ENCODE assay signal across 14 cellular contexts in genomic region chr7:37445064-37445723, GRCh38. TPM values are rescaled to one million over a fixed set of nuclear protein-coding genes. Genes with fewer than 3 reads are reported as not detected.
DNase-seq lines count a peak whose midpoint lies in the region; ATAC-seq and TF ChIP-seq lines count a peak whose summit lies in the region.
"Had no signal": no experiment of that assay in that cellular context is flagged by ENCODE, and none has a peak within 500 bp of the region (broad histone marks: within the 10 kb centered on the region; RNA-seq: fewer than 3 reads in every experiment).

No MANE protein-coding gene starts in this region.

- no peak for DNase-seq in activated CD8-positive, alpha-beta T cell treated with anti-CD3 and anti-CD28 coated beads for 36 hours
- no peak for DNase-seq in activated CD8-positive, alpha-beta T cell treated with anti-CD3 and anti-CD28 coated beads, Interleukin-2, amount 10 ng/mL, durations not matched to agents 7 days and 5 days
- DNase-seq in NOMO-1 treated with DMSO at 0.1 percent for 48 hours (lab: John Stamatoyannopoulos, UW; ENCODE audit: unreplicated experiment), result peak; percentile 89
- DNase-seq in endodermal cell, result no peak
- no peak for DNase-seq in spleen
- DNase-seq in NCI-H446 treated with DMSO at 0.1 percent for 48 hours (lab: John Stamatoyannopoulos, UW), result no peak
- DNase-seq in left colon, result no peak
- no peak for DNase-seq in OCI-LY7 (ENCODE audit: low spot score)
- DNase-seq: cortex of kidney, DMS 273 treated with DMSO at 0.1 percent for 48 hours, Karpas-422, NCI-H1930, NCI-H748 treated with DMSO at 0.1 percent for 48 hours had no signal

- intact Hi-C loops in activated CD8-positive, alpha-beta T cell treated with anti-CD3 and anti-CD28 coated beads for 36 hours (cut with micrococcal nuclease), result loop anchor here (5.0 to 10.0 kb wide), 4 partner anchors 33 to 210 kb away; no protein-coding TSS in a partner anchor
- intact Hi-C loops in spleen (cut with DNase I; ENCODE audit: low total_unique reads) (no loop called here), left colon (cut with DNase I, micrococcal nuclease) (no loop called here), OCI-LY7 (cut with micrococcal nuclease; ENCODE audit: unreplicated experiment) (no loop called here)

- peaks cover 27% of the 10 kb centered on the region for H3K36me3 ChIP-seq in endodermal cell (ENCODE audit: control insufficient read depth, insufficient read depth, low read length)
- peaks cover 0 to 17% (median 4%) of the 10 kb centered on the region in 6 donors for H3K36me3 ChIP-seq in spleen
- H3K36me3 ChIP-seq in OCI-LY7 (ENCODE audit: insufficient read depth, low read length), result no peaks in the 10 kb centered on the region

- H3K4me2 ChIP-seq in OCI-LY7 (ENCODE audit: low read length), result no peak overlapping the region

- TF ChIP-seq CTCF in activated CD8-positive, alpha-beta T cell treated with anti-CD3 and anti-CD28 coated beads for 36 hours (IDR thresholded peaks at IDR 0.05), result no peak
- TF ChIP-seq CTCF in endodermal cell (conservative IDR thresholded peaks at IDR 0.05) (no peak), spleen (IDR thresholded peaks at IDR 0.05 in 8 of 11, conservative IDR thresholded peaks at IDR 0.05 in 3 of 11) (no peak), OCI-LY7 (conservative IDR thresholded peaks at IDR 0.05; ENCODE audit: low read length) (no peak)

- H3K9me2 ChIP-seq in OCI-LY7 (ENCODE audit: insufficient read depth, low read length), result no peaks in the 10 kb centered on the region

- peaks cover 20% of the 10 kb centered on the region for H3K36me3 Mint-ChIP-seq in activated CD8-positive, alpha-beta T cell treated with anti-CD3 and anti-CD28 coated beads for 36 hours (ENCODE audit: low read depth)
- peaks cover 5% of the 10 kb centered on the region for H3K36me3 Mint-ChIP-seq in activated CD8-positive, alpha-beta T cell treated with anti-CD3 and anti-CD28 coated beads, Interleukin-2, amount 10 ng/mL, durations not matched to agents 7 days and 5 days (ENCODE audit: low read depth)
- H3K36me3 Mint-ChIP-seq in endodermal cell (ENCODE audit: low read depth), result peaks cover 23% of the 10 kb centered on the region

- H3K27me3 ChIP-seq in endodermal cell (ENCODE audit: control insufficient read depth, insufficient read depth, low read length, poor library complexity, severe bottlenecking), result no peaks in the 10 kb centered on the region
- H3K27me3 ChIP-seq in spleen (replicated peaks in 1 of 7), result no peaks in the 10 kb centered on the region

- no peaks in the 10 kb centered on the region for H3K79me2 ChIP-seq in OCI-LY7 (ENCODE audit: insufficient read depth, low read depth, low read length)

- 83 to 95% methylated on average over 3 of the region's 4 CpGs for WGBS in endodermal cell (ENCODE audit: insufficient coverage in 1 of 2, insufficient read length in 1 of 2), 2 experiments
- WGBS in spleen, 5 donors, result 44 to 75% (median 68%) methylated on average over 4 of the region's 4 CpGs

- no peak overlapping the region for H2AFZ ChIP-seq in OCI-LY7 (ENCODE audit: low read length)

- H3K4me1 Mint-ChIP-seq in activated CD8-positive, alpha-beta T cell treated with anti-CD3 and anti-CD28 coated beads for 36 hours (ENCODE audit: low read depth), result peaks cover 61% of the 10 kb centered on the region
- peaks cover 54% of the 10 kb centered on the region for H3K4me1 Mint-ChIP-seq in activated CD8-positive, alpha-beta T cell treated with anti-CD3 and anti-CD28 coated beads, Interleukin-2, amount 10 ng/mL, durations not matched to agents 7 days and 5 days (ENCODE audit: low read depth)
- H3K4me1 Mint-ChIP-seq in endodermal cell, result peaks cover 57% of the 10 kb centered on the region

- H3K4me3 ChIP-seq in endodermal cell (ENCODE audit: low read length) (no peak overlapping the region), spleen (peak overlapping the region in 1 of 8 donors; percentile 71), OCI-LY7 (ENCODE audit: low read depth, low read length, poor library complexity, severe bottlenecking) (no peak overlapping the region)

- no peak overlapping the region for H3K9ac ChIP-seq in endodermal cell (ENCODE audit: extremely low read depth, low read length, poor library complexity, severe bottlenecking)

- POLR2A ChIA-PET in activated CD8-positive, alpha-beta T cell treated with anti-CD3 and anti-CD28 coated beads for 36 hours (lab: Charles Lee), result interaction anchor here (2.7 kb wide), 1 partner anchor 32 kb away, joined by 7 read pairs; no protein-coding TSS in a partner anchor
- POLR2A ChIA-PET in activated CD8-positive, alpha-beta T cell treated with anti-CD3 and anti-CD28 coated beads, Interleukin-2, amount 10 ng/mL, durations not matched to agents 7 days and 5 days (lab: Charles Lee), result no interaction called here
- POLR2A ChIA-PET in OCI-LY7 (lab: Charles Lee), result no interaction called here

- H3K4me1 ChIP-seq in endodermal cell (ENCODE audit: control insufficient read depth, insufficient read depth, low read length) (peaks cover 16% of the 10 kb centered on the region), spleen (peaks cover 23 to 88% (median 84%) of the 10 kb centered on the region in 6 donors), OCI-LY7 (ENCODE audit: insufficient read depth, low read length, poor library complexity, severe bottlenecking) (peaks cover 19% of the 10 kb centered on the region)

- ATAC-seq in activated CD8-positive, alpha-beta T cell treated with anti-CD3 and anti-CD28 coated beads for 36 hours, result no peak
- ATAC-seq in activated CD8-positive, alpha-beta T cell treated with anti-CD3 and anti-CD28 coated beads, Interleukin-2, amount 10 ng/mL, durations not matched to agents 7 days and 5 days, result no peak
- ATAC-seq in left colon, result no peak
- ATAC-seq: Right ventricle myocardium inferior had no signal

- no peak overlapping the region for H3K4me3 Mint-ChIP-seq in activated CD8-positive, alpha-beta T cell treated with anti-CD3 and anti-CD28 coated beads for 36 hours
- no peak overlapping the region for H3K4me3 Mint-ChIP-seq in activated CD8-positive, alpha-beta T cell treated with anti-CD3 and anti-CD28 coated beads, Interleukin-2, amount 10 ng/mL, durations not matched to agents 7 days and 5 days
- H3K4me3 Mint-ChIP-seq in endodermal cell, result peak overlapping the region; percentile 3

- H3K9me3 ChIP-seq in endodermal cell (ENCODE audit: control insufficient read depth, low read length), result no peaks in the 10 kb centered on the region
- H3K9me3 ChIP-seq in spleen, result no peaks in the 10 kb centered on the region
- no peaks in the 10 kb centered on the region for H3K9me3 ChIP-seq in OCI-LY7 (ENCODE audit: low read length)

- BruUV-seq in OCI-LY7 (replicated peaks; lab: Mats Ljungman, UMichigan), result no TSS peak

- CTCF ChIA-PET in activated CD8-positive, alpha-beta T cell treated with anti-CD3 and anti-CD28 coated beads for 36 hours (lab: Charles Lee), result interaction anchor here (1.1 kb wide), 1 partner anchor 210 kb away, joined by 3 read pairs; no protein-coding TSS in a partner anchor
- CTCF ChIA-PET in activated CD8-positive, alpha-beta T cell treated with anti-CD3 and anti-CD28 coated beads, Interleukin-2, amount 10 ng/mL, durations not matched to agents 7 days and 5 days (lab: Charles Lee), result interaction anchor here (1.4 to 1.6 kb wide), 2 partner anchors 34 to 91 kb away, joined by 3 to 5 read pairs; no protein-coding TSS in a partner anchor
- CTCF ChIA-PET in OCI-LY7 (lab: Charles Lee; ENCODE audit: unreplicated experiment), result interaction anchor here (0.6 kb wide), 1 partner anchor 467 kb away, joined by 3 read pairs; no protein-coding TSS in a partner anchor

- H3K27ac ChIP-seq in endodermal cell (ENCODE audit: low read depth, low read length) (no peak overlapping the region), spleen (peak overlapping the region in 7 of 8 donors; percentile 74 to 99 (median 98)), OCI-LY7 (ENCODE audit: low read depth, low read length, poor library complexity, severe bottlenecking) (no peak overlapping the region)

- H3K27me3 Mint-ChIP-seq in activated CD8-positive, alpha-beta T cell treated with anti-CD3 and anti-CD28 coated beads for 36 hours, result no peaks in the 10 kb centered on the region
- peaks cover 3% of the 10 kb centered on the region for H3K27me3 Mint-ChIP-seq in activated CD8-positive, alpha-beta T cell treated with anti-CD3 and anti-CD28 coated beads, Interleukin-2, amount 10 ng/mL, durations not matched to agents 7 days and 5 days (ENCODE audit: low read depth)
- no peaks in the 10 kb centered on the region for H3K27me3 Mint-ChIP-seq in endodermal cell (ENCODE audit: insufficient read depth)

- no peaks in the 10 kb centered on the region for H4K20me1 ChIP-seq in OCI-LY7 (ENCODE audit: insufficient read depth, low read length)

- H3K9me3 Mint-ChIP-seq in activated CD8-positive, alpha-beta T cell treated with anti-CD3 and anti-CD28 coated beads for 36 hours, result no peaks in the 10 kb centered on the region
- no peaks in the 10 kb centered on the region for H3K9me3 Mint-ChIP-seq in activated CD8-positive, alpha-beta T cell treated with anti-CD3 and anti-CD28 coated beads, Interleukin-2, amount 10 ng/mL, durations not matched to agents 7 days and 5 days (ENCODE audit: insufficient read depth)
- H3K9me3 Mint-ChIP-seq in endodermal cell, result no peaks in the 10 kb centered on the region

- H3K27ac Mint-ChIP-seq in activated CD8-positive, alpha-beta T cell treated with anti-CD3 and anti-CD28 coated beads for 36 hours, result peak overlapping the region; percentile 31
- no peak overlapping the region for H3K27ac Mint-ChIP-seq in activated CD8-positive, alpha-beta T cell treated with anti-CD3 and anti-CD28 coated beads, Interleukin-2, amount 10 ng/mL, durations not matched to agents 7 days and 5 days
- H3K27ac Mint-ChIP-seq in endodermal cell, result no peak overlapping the region

- TF ChIP-seq POLR2A in spleen (IDR thresholded peaks at IDR 0.05), result no peak

RNA-seq across cellular contexts. Expression of gene ELMO1, which starts 3.5 kb away (rescaled TPM):
- 10 to 100 TPM; 72.8 to 75.3 TPM for total RNA-seq in activated CD8-positive, alpha-beta T cell treated with anti-CD3 and anti-CD28 coated beads for 36 hours
- 10 to 100 TPM; 64.0 to 68.5 TPM for total RNA-seq in activated CD8-positive, alpha-beta T cell treated with anti-CD3 and anti-CD28 coated beads, Interleukin-2, amount 10 ng/mL, durations not matched to agents 7 days and 5 days
- 100 to 1,000 TPM; 120 to 131 TPM for total RNA-seq in endodermal cell
- polyA plus RNA-seq in endodermal cell (2013, experiment 1 of 2), result 16.6 TPM
- polyA plus RNA-seq in endodermal cell (2013, experiment 2 of 2), result 21.5 TPM
- 100 to 1,000 TPM; 137 to 494 (median 229) TPM for total RNA-seq in spleen
- 10 to 100 TPM; 26.0 to 39.4 (median 26.5) TPM for polyA plus RNA-seq in spleen
- total RNA-seq in left colon, result 10 to 100 TPM in 1 of 2 donors, 1 to 10 TPM in 1; 5.6 to 16.1 TPM
- total RNA-seq in OCI-LY7 (2014; rRNA removed; shearing (Covaris generic)), result 102 and 103 TPM in 2 replicates
- 101 and 110 TPM in 2 replicates for total RNA-seq in OCI-LY7 (2022)

Comparison
In these comparisons a context has a peak if more than half of its experiments do, and no peak if none do; other contexts are left out.
1. H3K27ac ChIP-seq: peak in spleen (7 of 8); none in endodermal cell (single experiment) and OCI-LY7 (single experiment).